9 cellular contexts compared by ENCODE assay signal in the genomic region with DNA sequence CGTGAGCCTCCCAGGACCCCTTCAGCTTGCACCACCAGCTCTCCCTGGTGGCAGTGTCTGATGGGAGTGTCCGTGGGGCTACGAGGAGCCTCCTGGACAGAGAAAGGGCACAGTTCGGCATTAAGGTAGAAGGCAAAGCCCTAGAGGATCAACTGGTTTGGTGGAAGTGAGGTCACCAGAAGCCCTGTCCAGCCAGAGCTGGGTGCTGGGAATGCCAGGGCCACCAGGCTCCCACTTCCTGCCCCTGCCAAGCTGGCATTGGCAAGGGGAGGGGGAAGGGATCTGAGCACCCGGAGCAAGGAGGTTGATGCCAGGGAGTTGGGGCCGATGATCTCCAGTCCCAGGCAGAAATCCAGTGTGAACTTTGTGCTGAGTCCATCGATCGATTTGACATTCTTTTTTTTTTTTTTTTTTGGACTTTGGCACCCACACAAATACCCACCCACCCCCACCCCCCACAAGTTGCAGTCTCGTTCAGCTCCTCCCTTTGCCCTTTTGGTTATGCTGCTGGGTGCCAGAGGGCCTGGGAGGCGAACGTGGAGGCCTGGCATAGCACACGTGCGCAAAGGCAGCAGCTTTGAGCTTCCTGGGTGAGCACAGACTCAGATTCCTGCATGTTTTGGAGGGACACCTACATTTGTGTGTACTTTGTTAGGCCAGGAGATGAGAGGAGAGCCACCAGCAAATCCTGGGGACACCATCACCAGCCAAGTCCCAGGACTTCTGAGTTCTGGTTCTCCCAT. TPM values are rescaled to one million over a fixed set of nuclear protein-coding genes. Genes with fewer than 3 reads are reported as not detected.
DNase-seq lines count a peak whose midpoint lies in the region; ATAC-seq, FAIRE-seq and TF ChIP-seq lines count a peak whose summit lies in the region.
"Had no signal": no experiment of that assay in that cellular context is flagged by ENCODE, and none has a peak within 500 bp of the region (broad histone marks: within the 10 kb centered on the region; RNA-seq: fewer than 3 reads in every experiment).

No MANE protein-coding gene starts in this region.

- no peak for ATAC-seq in activated T-helper 17 cell treated with anti-CD3 and anti-CD28 coated beads, Interleukin-2, amount 50 U/mL, for 72 hours (replicated peaks)
- no peak for ATAC-seq in stimulated activated memory B cell treated with anti-CD40 and anti-IgM and Interleukin-4, amounts not matched to agents 10 μg/mL and 1 μg/mL and 100 μg/mL, for 72 hours
- no peak for ATAC-seq in GM21447 (IDR thresholded peaks at IDR 0.05; ENCODE audit: unreplicated experiment)
- no peak for ATAC-seq in GM19467 (IDR thresholded peaks at IDR 0.05; ENCODE audit: unreplicated experiment)

- FAIRE-seq in GM12892 (lab: Jason Lieb, UNC) = no peak

- H3K27me3 Mint-ChIP-seq in activated T-helper 17 cell treated with anti-CD3 and anti-CD28 coated beads, Interleukin-2, amount 50 U/mL, for 72 hours = no peaks in the 10 kb centered on the region
- no peaks in the 10 kb centered on the region for H3K27me3 Mint-ChIP-seq in stimulated activated memory B cell treated with anti-CD40 and anti-IgM and Interleukin-4, amounts not matched to agents 10 μg/mL and 1 μg/mL and 100 μg/mL, for 72 hours

- H3K4me3 Mint-ChIP-seq in activated T-helper 17 cell treated with anti-CD3 and anti-CD28 coated beads, Interleukin-2, amount 50 U/mL, for 72 hours = peak overlapping the region; percentile 100
- H3K4me3 Mint-ChIP-seq in stimulated activated memory B cell treated with anti-CD40 and anti-IgM and Interleukin-4, amounts not matched to agents 10 μg/mL and 1 μg/mL and 100 μg/mL, for 72 hours = peak overlapping the region; percentile 95

- H3K4me3 ChIP-seq in HUES48 (ENCODE audit: low read depth, low read length) (peak overlapping the region; percentile 92), iPS-20b (ENCODE audit: low read length) (peak overlapping the region; percentile 90)

- H3K27me3 ChIP-seq in HUES48 (ENCODE audit: control insufficient read depth, insufficient read depth, low read length) (no peaks in the 10 kb centered on the region), iPS-20b (ENCODE audit: insufficient read depth, low read length) (peaks cover 5% of the 10 kb centered on the region; the same call in 1 of the 2 replicates)

- H3K36me3 Mint-ChIP-seq in activated T-helper 17 cell treated with anti-CD3 and anti-CD28 coated beads, Interleukin-2, amount 50 U/mL, for 72 hours (ENCODE audit: low read depth) = peaks cover 62% of the 10 kb centered on the region
- peaks cover 17% of the 10 kb centered on the region for H3K36me3 Mint-ChIP-seq in stimulated activated memory B cell treated with anti-CD40 and anti-IgM and Interleukin-4, amounts not matched to agents 10 μg/mL and 1 μg/mL and 100 μg/mL, for 72 hours

- no peak for DNase-seq in GM12892 (ENCODE audit: insufficient read length)
- DNase-seq: NCI-H748 treated with DMSO at 0.1 percent for 48 hours had no signal

- no peaks in the 10 kb centered on the region for H3K9me3 Mint-ChIP-seq in activated T-helper 17 cell treated with anti-CD3 and anti-CD28 coated beads, Interleukin-2, amount 50 U/mL, for 72 hours
- no peaks in the 10 kb centered on the region for H3K9me3 Mint-ChIP-seq in stimulated activated memory B cell treated with anti-CD40 and anti-IgM and Interleukin-4, amounts not matched to agents 10 μg/mL and 1 μg/mL and 100 μg/mL, for 72 hours

- H3K4me1 Mint-ChIP-seq in activated T-helper 17 cell treated with anti-CD3 and anti-CD28 coated beads, Interleukin-2, amount 50 U/mL, for 72 hours = peaks cover 25% of the 10 kb centered on the region
- H3K4me1 Mint-ChIP-seq in stimulated activated memory B cell treated with anti-CD40 and anti-IgM and Interleukin-4, amounts not matched to agents 10 μg/mL and 1 μg/mL and 100 μg/mL, for 72 hours = peaks cover 63% of the 10 kb centered on the region

- H3K36me3 ChIP-seq in HUES48 (ENCODE audit: control insufficient read depth, insufficient read depth, low read length) = no peaks in the 10 kb centered on the region
- H3K36me3 ChIP-seq in iPS-20b (ENCODE audit: insufficient read depth, low read depth, low read length) = 0 out of 2 replicates have a peak, but pooled peaks cover 5% of the 10 kb centered on the region

- peak overlapping the region; percentile 98 for H3K27ac Mint-ChIP-seq in activated T-helper 17 cell treated with anti-CD3 and anti-CD28 coated beads, Interleukin-2, amount 50 U/mL, for 72 hours
- H3K27ac Mint-ChIP-seq in stimulated activated memory B cell treated with anti-CD40 and anti-IgM and Interleukin-4, amounts not matched to agents 10 μg/mL and 1 μg/mL and 100 μg/mL, for 72 hours = peak overlapping the region; percentile 82

- peak overlapping the region; percentile 12; the same call in 1 of the 2 replicates for H3K9ac ChIP-seq in HUES48 (ENCODE audit: low read depth, low read length)
- peak overlapping the region; percentile 89 for H3K9ac ChIP-seq in iPS-20b (ENCODE audit: low read depth, low read length)

- H3K9me3 ChIP-seq in HUES48 (ENCODE audit: control insufficient read depth, insufficient read depth, low read length) = no peaks in the 10 kb centered on the region
- no peaks in the 10 kb centered on the region for H3K9me3 ChIP-seq in iPS-20b (ENCODE audit: insufficient read depth, low read depth, low read length)

- H3K27ac ChIP-seq in HUES48 (ENCODE audit: low read depth, low read length) (no peak overlapping the region), iPS-20b (ENCODE audit: low read length) (no peak overlapping the region)

- no peak for TF ChIP-seq POLR2A in GM12892 (IDR thresholded peaks at IDR 0.05; ENCODE audit: low read depth, low read length)

- peaks cover 41% of the 10 kb centered on the region for H3K4me1 ChIP-seq in HUES48 (ENCODE audit: control insufficient read depth, insufficient read depth, low read length)
- H3K4me1 ChIP-seq in iPS-20b (ENCODE audit: insufficient read depth, low read length) = peaks cover 32% of the 10 kb centered on the region

RNA-seq across cellular contexts. Expression of gene NHERF1, which starts 2.1 kb away (rescaled TPM):
- 100 to 1,000 TPM in 1 of 2 donors, 10 to 100 TPM in 1; 76.2 to 160 TPM for total RNA-seq in activated T-helper 17 cell treated with anti-CD3 and anti-CD28 coated beads, Interleukin-2, amount 50 U/mL, for 72 hours
- 26.2 TPM for polyA plus RNA-seq in GM12892 (2012; ENCODE audit: missing spikeins)

RNA-seq across cellular contexts. Expression of gene RAB37, which starts 13.4 kb away (rescaled TPM):
- 1 to 10 TPM; 2.5 to 3.4 TPM for total RNA-seq in activated T-helper 17 cell treated with anti-CD3 and anti-CD28 coated beads, Interleukin-2, amount 50 U/mL, for 72 hours
- 10.3 TPM for polyA plus RNA-seq in GM12892 (2012; ENCODE audit: missing spikeins)

RNA-seq across cellular contexts. Expression of gene NAT9, which starts 25.6 kb away (rescaled TPM):
- total RNA-seq in activated T-helper 17 cell treated with anti-CD3 and anti-CD28 coated beads, Interleukin-2, amount 50 U/mL, for 72 hours = 10 to 100 TPM; 31.6 to 39.2 TPM
- polyA plus RNA-seq in GM12892 (2012; ENCODE audit: missing spikeins) = 36.4 TPM

RNA-seq across cellular contexts. Expression of gene CD300LF, which starts 37.8 kb away (rescaled TPM):
- not detected for total RNA-seq in activated T-helper 17 cell treated with anti-CD3 and anti-CD28 coated beads, Interleukin-2, amount 50 U/mL, for 72 hours
- not detected for polyA plus RNA-seq in GM12892 (2012; ENCODE audit: missing spikeins)
- total RNA-seq: lung microvascular endothelial cell had no signal
